25 cellular contexts compared by ENCODE assay signal in the genomic region with DNA sequence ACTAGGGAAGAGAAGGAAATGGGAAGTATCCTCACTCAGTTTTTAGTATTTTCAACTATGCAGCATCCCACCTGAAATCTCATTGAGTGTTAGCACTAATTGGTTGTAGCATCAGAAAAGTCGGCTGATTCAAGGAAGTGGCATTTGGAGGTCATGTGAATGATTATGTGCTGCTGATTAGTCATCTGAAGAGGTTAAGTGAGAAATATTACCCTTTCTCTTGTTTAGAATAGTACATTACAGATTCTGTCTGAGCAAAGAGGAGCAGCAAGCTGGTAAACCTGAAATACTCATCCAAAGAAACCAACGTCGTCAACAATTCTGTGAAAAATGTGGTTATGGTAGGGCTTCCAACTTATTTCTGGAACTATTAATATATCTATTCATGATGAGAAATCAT.
DNase-seq lines count a peak whose midpoint lies in the region; ATAC-seq, FAIRE-seq and TF ChIP-seq lines count a peak whose summit lies in the region.
"Had no signal": no experiment of that assay in that cellular context is flagged by ENCODE, and none has a peak within 500 bp of the region (broad histone marks: within the 10 kb centered on the region; RNA-seq: fewer than 3 reads in every experiment).

No MANE protein-coding gene starts in this region.

- DNase-seq in GM03348 (ENCODE audit: low spot score), result peak; percentile 4
- DNase-seq in RCC 7860 (ENCODE audit: low spot score), result peak; percentile 20
- peak; percentile 39 to 86 for DNase-seq in fibroblast of lung (ENCODE audit: low read depth in 2 of 2)
- DNase-seq in renal cortical epithelial cell (ENCODE audit: low read depth), result peak; percentile 69
- no peak for DNase-seq in CD14-positive monocyte (ENCODE audit: low spot score)
- no peak for DNase-seq in NCI-H2029 (lab: John Stamatoyannopoulos, UW)
- DNase-seq: activated CD4-positive, alpha-beta memory T cell treated with anti-CD3 and anti-CD28 coated beads, Interleukin-2, amount 10 ng/mL, durations not matched to agents 7 days and 5 days; activated naive CD4-positive, alpha-beta T cell treated with anti-CD3 and anti-CD28 coated beads for 36 hours; activated T-cell treated with anti-CD3 and anti-CD28 coated beads, Interleukin-2, amount 50 U/mL, for 1 hour; GDM1; NCI-H187; NCI-H226; small intestine; stimulated activated CD4-positive, alpha-beta T cell treated with anti-CD3 and anti-CD28 coated beads, Interleukin-4, amount 100 ng/mL, for 24 hours; uterus had no signal

- FAIRE-seq in RCC 7860 (lab: Jason Lieb, UNC), result no peak
- FAIRE-seq: D721Med, GM12891, HepG2, islet of Langerhans, small intestine had no signal

- H3K27ac Mint-ChIP-seq in CD14-positive monocyte, result no peak overlapping the region
- H3K27ac Mint-ChIP-seq: activated CD4-positive, alpha-beta memory T cell treated with anti-CD3 and anti-CD28 coated beads, Interleukin-2, amount 10 ng/mL, durations not matched to agents 7 days and 5 days; activated naive CD4-positive, alpha-beta T cell treated with anti-CD3 and anti-CD28 coated beads for 36 hours; dendritic cell treated with granulocyte-macrophage colony-stimulating factor and Interleukin-4, amounts not matched to agents 40 ng/mL and 50 ng/mL, for 4 days; memory B cell; natural killer cell treated with Interleukin-12 subunit alpha and Interleukin-12 subunit beta and Interleukin-15 and Interleukin-18, amount 100 ng/mL, for 72 hours had no signal

- peaks cover 2% of the 10 kb centered on the region for H3K4me1 ChIP-seq in fibroblast of lung (ENCODE audit: control insufficient read depth, extremely low read depth, insufficient read depth, low read length)
- H3K4me1 ChIP-seq: uterus had no signal

- no peak overlapping the region for H2AFZ ChIP-seq in fibroblast of lung (ENCODE audit: low read length)

- H3K79me2 ChIP-seq in fibroblast of lung (ENCODE audit: control insufficient read depth, insufficient read depth, low read length), result no peaks in the 10 kb centered on the region

- TF ChIP-seq CTCF in fibroblast of lung (conservative IDR thresholded peaks at IDR 0.05 in 1 of 2, IDR thresholded peaks at IDR 0.05 in 1 of 2; ENCODE audit: low read depth in 1 of 2, low read length in 2 of 2), result no peak
- TF ChIP-seq CTCF in CD14-positive monocyte (IDR thresholded peaks at IDR 0.05), result no peak

- peaks cover 0 to under 1% (median 0%) of the 10 kb centered on the region in 3 donors for H3K27me3 Mint-ChIP-seq in CD14-positive monocyte (ENCODE audit: low read depth in 3 of 3)
- H3K27me3 Mint-ChIP-seq: activated CD4-positive, alpha-beta memory T cell treated with anti-CD3 and anti-CD28 coated beads, Interleukin-2, amount 10 ng/mL, durations not matched to agents 7 days and 5 days; dendritic cell treated with granulocyte-macrophage colony-stimulating factor and Interleukin-4, amounts not matched to agents 40 ng/mL and 50 ng/mL, for 4 days; memory B cell; natural killer cell treated with Interleukin-12 subunit alpha and Interleukin-12 subunit beta and Interleukin-15 and Interleukin-18, amount 100 ng/mL, for 72 hours had no signal

- H3K36me3 ChIP-seq in fibroblast of lung (ENCODE audit: control insufficient read depth, insufficient read depth, low read length), result no peaks in the 10 kb centered on the region
- H3K36me3 ChIP-seq: uterus had no signal

- no peak for ATAC-seq in HG02588 (IDR thresholded peaks at IDR 0.05; ENCODE audit: unreplicated experiment)
- ATAC-seq: HepG2; natural killer cell treated with Interleukin-12 subunit alpha and Interleukin-12 subunit beta and Interleukin-15 and Interleukin-18, amount 100 ng/mL, for 72 hours had no signal

- H3K4me3 Mint-ChIP-seq in CD14-positive monocyte, result no peak overlapping the region
- H3K4me3 Mint-ChIP-seq: activated CD4-positive, alpha-beta memory T cell treated with anti-CD3 and anti-CD28 coated beads, Interleukin-2, amount 10 ng/mL, durations not matched to agents 7 days and 5 days; activated naive CD4-positive, alpha-beta T cell treated with anti-CD3 and anti-CD28 coated beads for 36 hours; brain; dendritic cell treated with granulocyte-macrophage colony-stimulating factor and Interleukin-4, amounts not matched to agents 40 ng/mL and 50 ng/mL, for 4 days; memory B cell; natural killer cell treated with Interleukin-12 subunit alpha and Interleukin-12 subunit beta and Interleukin-15 and Interleukin-18, amount 100 ng/mL, for 72 hours had no signal

- no peaks in the 10 kb centered on the region for H4K20me1 ChIP-seq in fibroblast of lung (ENCODE audit: control insufficient read depth, extremely low read depth, insufficient read depth, low read length)

- no peak overlapping the region for H3K9ac ChIP-seq in fibroblast of lung (ENCODE audit: insufficient read depth, low read length)

- intact Hi-C loops in CD14-positive monocyte (cut with micrococcal nuclease), result no loop called here

- H3K9me3 ChIP-seq in fibroblast of lung (ENCODE audit: control insufficient read depth, insufficient read depth, low read depth, low read length), result no peaks in the 10 kb centered on the region
- H3K9me3 ChIP-seq: uterus had no signal

- no peaks in the 10 kb centered on the region for H3K27me3 ChIP-seq in fibroblast of lung (ENCODE audit: control insufficient read depth, insufficient read depth, low read length)
- H3K27me3 ChIP-seq: uterus had no signal

- no peaks in the 10 kb centered on the region for H3K4me1 Mint-ChIP-seq in CD14-positive monocyte
- H3K4me1 Mint-ChIP-seq: activated CD4-positive, alpha-beta memory T cell treated with anti-CD3 and anti-CD28 coated beads, Interleukin-2, amount 10 ng/mL, durations not matched to agents 7 days and 5 days; memory B cell had no signal

- peaks cover 0 to 3% (median 0%) of the 10 kb centered on the region in 7 donors for H3K9me3 Mint-ChIP-seq in CD14-positive monocyte
- H3K9me3 Mint-ChIP-seq: brain; dendritic cell treated with granulocyte-macrophage colony-stimulating factor and Interleukin-4, amounts not matched to agents 40 ng/mL and 50 ng/mL, for 4 days; memory B cell had no signal

- no peak overlapping the region for H3K27ac ChIP-seq in fibroblast of lung (ENCODE audit: insufficient read depth, low read length)
- H3K27ac ChIP-seq: uterus, VCaP had no signal

- H3K36me3 Mint-ChIP-seq in CD14-positive monocyte, result no peaks in the 10 kb centered on the region
- H3K36me3 Mint-ChIP-seq: brain; memory B cell; natural killer cell treated with Interleukin-12 subunit alpha and Interleukin-12 subunit beta and Interleukin-15 and Interleukin-18, amount 100 ng/mL, for 72 hours had no signal

- no peak overlapping the region for H3K4me3 ChIP-seq in fibroblast of lung (replicated peaks in 1 of 4; ENCODE audit: control extremely low read depth in 1 of 4, insufficient read depth in 1 of 4, low read depth in 3 of 4, low read length in 4 of 4)
- H3K4me3 ChIP-seq: uterus had no signal

- H3K4me2 ChIP-seq in fibroblast of lung (ENCODE audit: extremely low read depth, insufficient read depth, low read length), result no peak overlapping the region

Comparison
In these comparisons a context has a peak if more than half of its experiments do, and no peak if none do; other contexts are left out.
1. DNase-seq: peak in GM03348 (single experiment), RCC 7860 (single experiment), fibroblast of lung (2 of 2) and renal cortical epithelial cell (single experiment); none in CD14-positive monocyte (single experiment) and NCI-H2029 (single experiment).